ENCODE assay signal across 34 cellular contexts in genomic region chr11:20253796-20254195, GRCh38.
"Had no signal": no experiment of that assay in that cellular context is flagged by ENCODE, and none has a peak within 500 bp of the region (broad histone marks: within the 10 kb centered on the region; RNA-seq: fewer than 3 reads in every experiment).

No MANE protein-coding gene starts in this region.

- H3K27ac ChIP-seq: KMS-11 had no signal

- H3K4me3 ChIP-seq: MG63 had no signal

- H3K36me3 ChIP-seq: MG63 had no signal

- H3K9ac ChIP-seq: KMS-11 had no signal

- H3K9me3 ChIP-seq: MG63 had no signal

- H3K4me2 ChIP-seq: KMS-11 had no signal

- DNase-seq: Karpas-422, Kasumi-1, KG1, MG63, MV-4-11, NCI-H1048, NCI-H1092, NCI-H1092 treated with DMSO at 0.1 percent for 48 hours, NCI-H1105, NCI-H1105 treated with DMSO at 0.1 percent for 48 hours, NCI-H1417, NCI-H1417 treated with DMSO at 0.1 percent for 48 hours, NCI-H1436, NCI-H1436 treated with DMSO at 0.1 percent for 48 hours, NCI-H146, NCI-H1694, NCI-H1694 treated with DMSO at 0.1 percent for 48 hours, NCI-H187, NCI-H187 treated with DMSO at 0.1 percent for 48 hours, NCI-H1930, NCI-H2029, NCI-H2029 treated with DMSO at 0.1 percent for 48 hours, NCI-H2081, NCI-H2081 treated with DMSO at 0.1 percent for 48 hours, NCI-H2107, NCI-H2171, NCI-H2171 treated with DMSO at 0.1 percent for 48 hours, NCI-H2227 treated with DMSO at 0.1 percent for 48 hours, NCI-H226, NCI-H345, NCI-H446, NCI-H446 treated with DMSO at 0.1 percent for 48 hours, NCI-H510A had no signal
